ENCODE assay signal across 8 cellular contexts in genomic region chr14:100900837-100901390, GRCh38. TPM values are rescaled to one million over a fixed set of nuclear protein-coding genes. Genes with fewer than 3 reads are reported as not detected.
DNase-seq lines count a peak whose midpoint lies in the region; ATAC-seq, FAIRE-seq and TF ChIP-seq lines count a peak whose summit lies in the region.

No MANE protein-coding gene starts in this region.

- TF ChIP-seq POLR2A in gastrocnemius medialis (IDR thresholded peaks at IDR 0.05) = no peak

- FAIRE-seq in small intestine (lab: Jason Lieb, UNC) = no peak

- no peak for DNase-seq in AG09319 (ENCODE audit: extremely low read depth, low read depth)
- peak; percentile 81 for DNase-seq in H7
- no peak for DNase-seq in Panc1 (ENCODE audit: low read depth, low spot score)
- DNase-seq in foreskin fibroblast = no peak
- peak; percentile 6 for DNase-seq in small intestine
- DNase-seq in gastrocnemius medialis = no peak

- peaks cover 27% of the 10 kb centered on the region for H3K27me3 ChIP-seq in H7 (ENCODE audit: control insufficient read depth, insufficient read depth, low read length)
- no peaks in the 10 kb centered on the region for H3K27me3 ChIP-seq in Panc1 (ENCODE audit: control insufficient read depth, insufficient read depth, low read length)
- peaks cover 2 to 3% of the 10 kb centered on the region in 2 donors for H3K27me3 ChIP-seq in small intestine (ENCODE audit: control insufficient read depth in 2 of 2, insufficient read depth in 2 of 2, low read length in 2 of 2)
- H3K27me3 ChIP-seq in gastrocnemius medialis = peaks cover 0 to 16% (median 13%) of the 10 kb centered on the region in 3 donors

- intact Hi-C loops in Panc1 (cut with micrococcal nuclease; ENCODE audit: unreplicated experiment) = loop anchor here (2.0 kb wide), 1 partner anchor 50 kb away; no protein-coding TSS in a partner anchor
- intact Hi-C loops in gastrocnemius medialis (cut with DNase I; ENCODE audit: low total_unique reads) = no loop called here

- H3K36me3 ChIP-seq in H7 (replicated peaks; ENCODE audit: control insufficient read depth, insufficient read depth, low read length) (no peaks in the 10 kb centered on the region), Panc1 (ENCODE audit: control insufficient read depth, insufficient read depth, low read length) (no peaks in the 10 kb centered on the region), small intestine (ENCODE audit: control insufficient read depth in 2 of 2, insufficient read depth in 2 of 2, low read length in 2 of 2) (no peaks in the 10 kb centered on the region), gastrocnemius medialis (no peaks in the 10 kb centered on the region)

- H3K4me3 ChIP-seq in H7 (ENCODE audit: insufficient read depth, low read depth, low read length) (peak overlapping the region; percentile 32), Panc1 (ENCODE audit: low read depth in 2 of 2, low read length in 2 of 2) (no peak overlapping the region), foreskin fibroblast (ENCODE audit: low read depth in 1 of 2, low read length in 2 of 2) (no peak overlapping the region), small intestine (ENCODE audit: low read depth in 1 of 2, low read length in 2 of 2) (no peak overlapping the region), gastrocnemius medialis (no peak overlapping the region)

- H3K9me3 ChIP-seq in Panc1 (ENCODE audit: control insufficient read depth, insufficient read depth, low read depth, low read length) (no peaks in the 10 kb centered on the region), small intestine (ENCODE audit: control insufficient read depth, low read depth) (no peaks in the 10 kb centered on the region), gastrocnemius medialis (no peaks in the 10 kb centered on the region)

- 41 to 58% (median 48%) methylated on average over 14 to 15 of the region's 15 CpGs for WGBS in small intestine, 3 donors

- peak; percentile 68 for ATAC-seq in Panc1
- ATAC-seq in gastrocnemius medialis = no peak
- ATAC-seq in GM19463 (IDR thresholded peaks at IDR 0.05; ENCODE audit: unreplicated experiment) = no peak
- ATAC-seq in HG03521 (IDR thresholded peaks at IDR 0.05; ENCODE audit: unreplicated experiment) = no peak

- CTCF ChIA-PET in Panc1 (lab: Charles Lee) = no interaction called here

- TF ChIP-seq CTCF in AG09319 (IDR thresholded peaks at IDR 0.05; ENCODE audit: low read depth, low read length) = peak; percentile 24
- TF ChIP-seq CTCF in Panc1 (IDR thresholded peaks at IDR 0.05) = peak; percentile 76
- TF ChIP-seq CTCF in foreskin fibroblast (IDR thresholded peaks at IDR 0.05; ENCODE audit: low read depth, low read length) = peak; percentile 7
- peak in 1 of 5 experiments; percentile 28 for TF ChIP-seq CTCF in gastrocnemius medialis (IDR thresholded peaks at IDR 0.05 in 4 of 5, conservative IDR thresholded peaks at IDR 0.05 in 1 of 5)

- in situ Hi-C loops in Panc1 (cut with HindIII; ENCODE audit: low pct_unique_long_range_greater_than_20kb, low sequenced_read_pairs) (no loop called here), gastrocnemius medialis (cut with MboI; ENCODE audit: low sequenced_read_pairs in 4 of 4) (no loop called here)

- H3K4me1 ChIP-seq in Panc1 (ENCODE audit: control insufficient read depth, insufficient read depth, low read length) (no peaks in the 10 kb centered on the region), small intestine (ENCODE audit: control insufficient read depth in 2 of 2, insufficient read depth in 1 of 2, low read depth in 1 of 2, low read length in 1 of 2) (no peaks in the 10 kb centered on the region), gastrocnemius medialis (no peaks in the 10 kb centered on the region)

- POLR2A ChIA-PET in Panc1 (lab: Charles Lee) = no interaction called here

- no peak overlapping the region for H3K27ac ChIP-seq in Panc1 (ENCODE audit: low read length)
- no peak overlapping the region for H3K27ac ChIP-seq in small intestine (ENCODE audit: low read depth in 1 of 2, low read length in 1 of 2)
- H3K27ac ChIP-seq in gastrocnemius medialis = no peak overlapping the region

- no TSS peak for BruUV-seq in Panc1 (replicated peaks; lab: Mats Ljungman, UMichigan)

RNA-seq across cellular contexts. Expression of gene RTL1, which starts 2.6 kb away (rescaled TPM):
- total RNA-seq in H7 (2014; rRNA removed; shearing (Covaris generic)) = not detected in 2 replicates
- total RNA-seq in Panc1 (2021; ENCODE audit: unreplicated experiment) (not detected), gastrocnemius medialis (not detected)
- 0.05 TPM for polyA plus RNA-seq in Panc1 (2012; ENCODE audit: insufficient read length)
- not detected for polyA plus RNA-seq in small intestine

Comparison
In these comparisons a context has a peak if more than half of its experiments do, and no peak if none do; other contexts are left out.
1. DNase-seq: peak in H7 (single experiment) and small intestine (single experiment); none in AG09319 (single experiment), Panc1 (single experiment), foreskin fibroblast (0 of 2) and gastrocnemius medialis (0 of 2).